8 cellular contexts compared by ENCODE assay signal in genomic region chr1:153991806-153992205, GRCh38. TPM values are rescaled to one million over a fixed set of nuclear protein-coding genes. Genes with fewer than 3 reads are reported as not detected.
DNase-seq lines count a peak whose midpoint lies in the region; ATAC-seq and TF ChIP-seq lines count a peak whose summit lies in the region.

No MANE protein-coding gene starts in this region.

- H3K4me2 ChIP-seq in BLaER1 = peak overlapping the region; percentile 91

- H3K27me3 ChIP-seq in BLaER1 = no peaks in the 10 kb centered on the region
- no peaks in the 10 kb centered on the region for H3K27me3 ChIP-seq in MG63
- no peaks in the 10 kb centered on the region for H3K27me3 ChIP-seq in dorsolateral prefrontal cortex

- H3K36me3 Mint-ChIP-seq in nephron progenitor cell (ENCODE audit: low read depth) = peaks cover 58% of the 10 kb centered on the region

- peak overlapping the region; percentile 99 for H3K27ac ChIP-seq in BLaER1
- H3K27ac ChIP-seq in dorsolateral prefrontal cortex = peak overlapping the region in 38 of 59 donors; percentile 5 to 99 (median 93)

- peaks cover 42% of the 10 kb centered on the region for H3K4me1 ChIP-seq in BLaER1

- H3K9me3 Mint-ChIP-seq in nephron progenitor cell = peaks cover 7% of the 10 kb centered on the region

- DNase-seq in MG63 = no peak
- DNase-seq in dorsolateral prefrontal cortex = no peak
- no peak for DNase-seq in nephron progenitor cell
- DNase-seq in SHP77 (lab: John Stamatoyannopoulos, UW) = no peak
- DNase-seq in HUDEP-2 (lab: John Stamatoyannopoulos, UW; ENCODE audit: unreplicated experiment in 76 of 76) = no peak
- DNase-seq in activated CD4-positive, CD25-positive, alpha-beta regulatory T cell (lab: John Stamatoyannopoulos, UW) = no peak

- H3K9me3 ChIP-seq in BLaER1 (no peaks in the 10 kb centered on the region), MG63 (no peaks in the 10 kb centered on the region)

- no peak for TF ChIP-seq CTCF in dorsolateral prefrontal cortex (IDR thresholded peaks at IDR 0.05 in 54 of 56, conservative IDR thresholded peaks at IDR 0.05 in 2 of 56; ENCODE audit: low read depth in 1 of 56, partially characterized antibody in 56 of 56)
- no peak for TF ChIP-seq CTCF in nephron progenitor cell (IDR thresholded peaks at IDR 0.05)

- H3K4me3 ChIP-seq in BLaER1 (peak overlapping the region; percentile 85), MG63 (peak overlapping the region; percentile 96), dorsolateral prefrontal cortex (peak overlapping the region; percentile 59 to 100 (median 91))

- H3K27ac Mint-ChIP-seq in nephron progenitor cell = peak overlapping the region; percentile 47

- intact Hi-C loops in dorsolateral prefrontal cortex (cut with DNase I) = loop anchor here (5.0 to 10.0 kb wide), 2 partner anchors 193 to 230 kb away; partner anchors contain the start of gene UBAP2L (in 1 of the 2)

- H4K20me1 ChIP-seq in BLaER1 = peaks cover 25% of the 10 kb centered on the region

- H3K27me3 Mint-ChIP-seq in nephron progenitor cell (ENCODE audit: low read depth, poor library complexity) = no peaks in the 10 kb centered on the region

- H3K9ac ChIP-seq in BLaER1 = peak overlapping the region; percentile 99

- peaks cover 33% of the 10 kb centered on the region for H3K4me1 Mint-ChIP-seq in nephron progenitor cell

- H3K36me3 ChIP-seq in BLaER1 (peaks cover 47% of the 10 kb centered on the region), MG63 (peaks cover 51% of the 10 kb centered on the region)

- no peak for ATAC-seq in HG02938 (IDR thresholded peaks at IDR 0.05; ENCODE audit: unreplicated experiment)

- peak overlapping the region; percentile 98 for H3K4me3 Mint-ChIP-seq in nephron progenitor cell

RNA-seq across cellular contexts. Expression of gene RPS27, which starts 1.2 kb away (rescaled TPM):
- total RNA-seq in MG63 (2014; rRNA removed; shearing (Covaris generic); ENCODE audit: low replicate concordance) = 1,401 and 2,666 TPM in 2 replicates
- total RNA-seq in dorsolateral prefrontal cortex = 100 to 1,000 TPM; 250 to 825 (median 494) TPM

RNA-seq across cellular contexts. Expression of gene RAB13, which starts 5.7 kb away (rescaled TPM):
- 11.3 and 13.3 TPM in 2 replicates for total RNA-seq in MG63 (2014; rRNA removed; shearing (Covaris generic); ENCODE audit: low replicate concordance)
- 10 to 100 TPM; 10.1 to 72.2 (median 23.7) TPM for total RNA-seq in dorsolateral prefrontal cortex

RNA-seq across cellular contexts. Expression of gene JTB, which starts 14.3 kb away (rescaled TPM):
- total RNA-seq in MG63 (2014; rRNA removed; shearing (Covaris generic); ENCODE audit: low replicate concordance) = 250 and 354 TPM in 2 replicates
- total RNA-seq in dorsolateral prefrontal cortex = 100 to 1,000 TPM in 5 of 120 experiments, 10 to 100 TPM in 115; 59.2 to 132 (median 78.9) TPM

RNA-seq across cellular contexts. Expression of gene CREB3L4, which starts 24.1 kb away (rescaled TPM):
- total RNA-seq in MG63 (2014; rRNA removed; shearing (Covaris generic); ENCODE audit: low replicate concordance) = 12.8 and 35.3 TPM in 2 replicates
- total RNA-seq in dorsolateral prefrontal cortex = 10 to 100 TPM in 1 of 120 experiments, 1 to 10 TPM in 119; 1.5 to 11.6 (median 4.5) TPM

RNA-seq across cellular contexts. Expression of gene SLC39A1, which starts 28.5 kb away (rescaled TPM):
- total RNA-seq in MG63 (2014; rRNA removed; shearing (Covaris generic); ENCODE audit: low replicate concordance) = 154 and 223 TPM in 2 replicates
- total RNA-seq in dorsolateral prefrontal cortex = 10 to 100 TPM; 17.4 to 51.3 (median 26.6) TPM
